ENCODE assay signal across 8 cellular contexts in the genomic region with DNA sequence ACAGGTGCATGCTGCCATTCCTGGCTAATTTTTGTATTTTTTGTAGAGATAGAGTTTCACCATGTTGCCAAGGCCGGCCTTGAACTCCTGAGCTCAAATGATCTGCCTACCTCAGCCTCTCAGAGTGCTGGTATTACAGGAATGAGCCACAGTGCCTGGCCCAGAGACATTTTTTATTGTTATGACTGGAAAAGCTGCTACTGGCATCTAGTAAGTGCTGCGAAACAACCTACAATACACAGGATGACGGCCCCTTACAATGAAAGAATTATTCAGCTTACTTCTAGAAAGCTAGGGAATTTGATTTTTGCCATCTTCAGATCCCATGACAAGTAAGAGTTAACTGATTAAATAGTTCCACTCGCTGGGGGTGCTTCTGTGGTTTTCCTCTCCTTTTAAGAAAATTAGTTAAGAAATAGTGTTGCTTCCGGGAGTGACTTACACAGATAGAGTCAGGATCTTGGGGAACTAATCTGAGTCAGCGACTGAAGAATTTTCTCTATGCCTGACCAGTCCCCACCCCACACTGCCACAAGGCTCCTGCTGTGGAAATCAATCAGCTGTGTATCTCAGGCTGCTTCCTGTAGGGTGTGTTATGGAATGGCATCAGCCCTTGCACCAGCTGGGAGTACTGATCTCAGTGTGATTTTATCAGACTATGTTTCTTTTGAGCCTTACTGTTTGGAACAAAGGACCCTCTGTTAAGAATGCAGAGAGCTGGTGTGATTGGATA.
DNase-seq lines count a peak whose midpoint lies in the region; ATAC-seq and TF ChIP-seq lines count a peak whose summit lies in the region.

No MANE protein-coding gene starts in this region.

- peaks cover 4% of the 10 kb centered on the region for H3K36me3 Mint-ChIP-seq in activated CD4-positive, alpha-beta memory T cell treated with anti-CD3 and anti-CD28 coated beads for 36 hours

- no peaks in the 10 kb centered on the region for H3K27me3 Mint-ChIP-seq in activated CD4-positive, alpha-beta memory T cell treated with anti-CD3 and anti-CD28 coated beads for 36 hours

- peaks cover 36% of the 10 kb centered on the region for H3K4me1 ChIP-seq in DOHH2 (ENCODE audit: control insufficient read depth, low read length)
- peaks cover 47% of the 10 kb centered on the region for H3K4me1 ChIP-seq in fibroblast of lung (ENCODE audit: control insufficient read depth, extremely low read depth, insufficient read depth, low read length)
- H3K4me1 ChIP-seq in uterus: peaks cover 17 to 20% of the 10 kb centered on the region in 2 donors

- H3K79me2 ChIP-seq in DOHH2 (ENCODE audit: control insufficient read depth, low read length) (peaks cover 3% of the 10 kb centered on the region; the same call in 1 of the 2 replicates), fibroblast of lung (ENCODE audit: control insufficient read depth, insufficient read depth, low read length) (peaks cover 51% of the 10 kb centered on the region), neural cell (replicated peaks; ENCODE audit: insufficient read depth, low read length) (peaks cover 34% of the 10 kb centered on the region)

- intact Hi-C loops in activated CD4-positive, alpha-beta memory T cell treated with anti-CD3 and anti-CD28 coated beads for 36 hours (cut with micrococcal nuclease): loop anchor here (2.0 to 5.0 kb wide), 3 partner anchors 131 to 291 kb away; no protein-coding TSS in a partner anchor
- intact Hi-C loops in uterus (cut with DNase I; ENCODE audit: low total_unique reads): no loop called here

- CTCF ChIA-PET in activated CD4-positive, alpha-beta memory T cell treated with anti-CD3 and anti-CD28 coated beads for 36 hours (lab: Charles Lee): interaction anchor here (0.6 to 5.5 kb wide), 6 partner anchors 9 to 1053 kb away, joined by 3 to 51 read pairs (median 6); no protein-coding TSS in a partner anchor

- H3K9ac ChIP-seq in fibroblast of lung (ENCODE audit: insufficient read depth, low read length): peak overlapping the region; percentile 9
- H3K9ac ChIP-seq in neural cell (ENCODE audit: low read length): peak overlapping the region; percentile 6

- POLR2A ChIA-PET in activated CD4-positive, alpha-beta memory T cell treated with anti-CD3 and anti-CD28 coated beads for 36 hours (lab: Charles Lee): interaction anchor here (0.6 to 3.2 kb wide), 5 partner anchors 12 to 395 kb away, joined by 3 to 17 read pairs (median 4); no protein-coding TSS in a partner anchor

- no peak for TF ChIP-seq RAD21 in neural cell (conservative IDR thresholded peaks at IDR 0.05)

- H2AFZ ChIP-seq in fibroblast of lung (ENCODE audit: low read length) (no peak overlapping the region), neural cell (ENCODE audit: low read depth, low read length) (no peak overlapping the region)

- no peak for TF ChIP-seq CTCF in DOHH2 (IDR thresholded peaks at IDR 0.05; ENCODE audit: low read depth, low read length, poor library complexity, severe bottlenecking)
- peak in 1 of 2 donors; percentile 11 for TF ChIP-seq CTCF in fibroblast of lung (conservative IDR thresholded peaks at IDR 0.05 in 1 of 2, IDR thresholded peaks at IDR 0.05 in 1 of 2; ENCODE audit: low read depth in 1 of 2, low read length in 2 of 2)
- no peak for TF ChIP-seq CTCF in neural cell (IDR thresholded peaks at IDR 0.05; ENCODE audit: poor library complexity, severe bottlenecking)
- no peak for TF ChIP-seq CTCF in uterus (IDR thresholded peaks at IDR 0.05)

- TF ChIP-seq POLR2A in uterus (IDR thresholded peaks at IDR 0.05): no peak

- H3K4me2 ChIP-seq in DOHH2 (ENCODE audit: low read length) (peak overlapping the region; percentile 46), fibroblast of lung (ENCODE audit: extremely low read depth, insufficient read depth, low read length) (peak overlapping the region; percentile 77), neural cell (ENCODE audit: low read length) (peak overlapping the region; percentile 15)

- H3K27ac ChIP-seq in DOHH2 (ENCODE audit: low read depth, low read length) (no peak overlapping the region), fibroblast of lung (ENCODE audit: insufficient read depth, low read length) (peak overlapping the region; percentile 85), neural cell (ENCODE audit: low read length) (peak overlapping the region; percentile 63), uterus (peak overlapping the region; percentile 55 to 84)

- peak; percentile 93 for DNase-seq in Kasumi-1 (lab: John Stamatoyannopoulos, UW)
- DNase-seq in activated CD4-positive, alpha-beta memory T cell treated with anti-CD3 and anti-CD28 coated beads for 36 hours: peak; percentile 69
- peak; percentile 95 to 100 for DNase-seq in fibroblast of lung (ENCODE audit: low read depth in 2 of 2)
- peak; percentile 34 to 50 for DNase-seq in uterus
- DNase-seq in central memory CD4-positive, alpha-beta T cell: no peak

- H3K4me3 ChIP-seq in DOHH2 (ENCODE audit: low read length): peak overlapping the region; percentile 41; the same call in 1 of the 2 replicates
- peak overlapping the region in 2 of 4 experiments; percentile 8 to 14 for H3K4me3 ChIP-seq in fibroblast of lung (replicated peaks in 1 of 4; ENCODE audit: control extremely low read depth in 1 of 4, insufficient read depth in 1 of 4, low read depth in 3 of 4, low read length in 4 of 4)
- H3K4me3 ChIP-seq in neural cell (ENCODE audit: low read length): peak overlapping the region; percentile 33
- no peak overlapping the region for H3K4me3 ChIP-seq in uterus

- no peak for ATAC-seq in HG02884 (IDR thresholded peaks at IDR 0.05; ENCODE audit: unreplicated experiment)

- H4K20me1 ChIP-seq in DOHH2 (ENCODE audit: control insufficient read depth, insufficient read depth, low read depth, low read length): no peaks in the 10 kb centered on the region
- no peaks in the 10 kb centered on the region for H4K20me1 ChIP-seq in fibroblast of lung (ENCODE audit: control insufficient read depth, extremely low read depth, insufficient read depth, low read length)
- H4K20me1 ChIP-seq in neural cell (ENCODE audit: insufficient read depth): no peaks in the 10 kb centered on the region

- H3K9me3 ChIP-seq in DOHH2 (ENCODE audit: control insufficient read depth, insufficient read depth, low read length): no peaks in the 10 kb centered on the region
- H3K9me3 ChIP-seq in fibroblast of lung (ENCODE audit: control insufficient read depth, insufficient read depth, low read depth, low read length): no peaks in the 10 kb centered on the region
- H3K9me3 ChIP-seq in neural cell (ENCODE audit: low read length): no peaks in the 10 kb centered on the region
- H3K9me3 ChIP-seq in uterus: no peaks in the 10 kb centered on the region

- H3K4me1 Mint-ChIP-seq in activated CD4-positive, alpha-beta memory T cell treated with anti-CD3 and anti-CD28 coated beads for 36 hours (ENCODE audit: low read depth): peaks cover 62% of the 10 kb centered on the region

- no peaks in the 10 kb centered on the region for H3K36me3 ChIP-seq in DOHH2 (ENCODE audit: control insufficient read depth, low read length)
- no peaks in the 10 kb centered on the region for H3K36me3 ChIP-seq in fibroblast of lung (ENCODE audit: control insufficient read depth, insufficient read depth, low read length)
- no peaks in the 10 kb centered on the region for H3K36me3 ChIP-seq in neural cell (ENCODE audit: insufficient read depth, low read length)
- no peaks in the 10 kb centered on the region for H3K36me3 ChIP-seq in uterus

- no peaks in the 10 kb centered on the region for H3K27me3 ChIP-seq in DOHH2 (ENCODE audit: control insufficient read depth, low read length)
- H3K27me3 ChIP-seq in fibroblast of lung (ENCODE audit: control insufficient read depth, insufficient read depth, low read length): no peaks in the 10 kb centered on the region
- no peaks in the 10 kb centered on the region for H3K27me3 ChIP-seq in neural cell (ENCODE audit: insufficient read depth, low read depth, low read length)
- H3K27me3 ChIP-seq in uterus: no peaks in the 10 kb centered on the region

- H3K27ac Mint-ChIP-seq in activated CD4-positive, alpha-beta memory T cell treated with anti-CD3 and anti-CD28 coated beads for 36 hours: peak overlapping the region; percentile 86

- H3F3A ChIP-seq in DOHH2 (ENCODE audit: control insufficient read depth, insufficient read depth) (no peaks in the 10 kb centered on the region), neural cell (ENCODE audit: insufficient read depth, low read length, poor library complexity, severe bottlenecking) (no peaks in the 10 kb centered on the region)

- H3K9me3 Mint-ChIP-seq in activated CD4-positive, alpha-beta memory T cell treated with anti-CD3 and anti-CD28 coated beads for 36 hours: no peaks in the 10 kb centered on the region

- TF ChIP-seq EP300 in neural cell (conservative IDR thresholded peaks at IDR 0.05; ENCODE audit: poor library complexity, severe bottlenecking): no peak

- no peaks in the 10 kb centered on the region for H3K9me2 ChIP-seq in DOHH2 (replicated peaks; ENCODE audit: control insufficient read depth, low read length)
- H3K9me2 ChIP-seq in neural cell (ENCODE audit: insufficient read depth, low read length): no peaks in the 10 kb centered on the region

- H3K4me3 Mint-ChIP-seq in activated CD4-positive, alpha-beta memory T cell treated with anti-CD3 and anti-CD28 coated beads for 36 hours: peak overlapping the region; percentile 32

TF ChIP-seq in neural cell, 6 proteins besides CTCF, POLR2A, EP300 and RAD21 (continues in another document):
- peak; percentile 26 for TF ChIP-seq REST (IDR thresholded peaks at IDR 0.05; ENCODE audit: borderline replicate concordance)
- TF ChIP-seq POLR2AphosphoS5 (IDR thresholded peaks at IDR 0.05): peak; percentile 56

Comparison
In these comparisons a context has a peak if more than half of its experiments do, and no peak if none do; other contexts are left out.
1. H3K4me2 ChIP-seq: peak in every context shown above with its lines; median percentile 77 in fibroblast of lung; 46 in DOHH2; 15 in neural cell.
2. H3K4me3 ChIP-seq: peak in DOHH2 (single experiment) and neural cell (single experiment); none in uterus (0 of 2).